15 cellular contexts compared by ENCODE assay signal in genomic region chr13:73967397-73968165, GRCh38.
DNase-seq lines count a peak whose midpoint lies in the region; ATAC-seq and TF ChIP-seq lines count a peak whose summit lies in the region.
"Had no signal": no experiment of that assay in that cellular context is flagged by ENCODE, and none has a peak within 500 bp of the region (broad histone marks: within the 10 kb centered on the region; RNA-seq: fewer than 3 reads in every experiment).

No MANE protein-coding gene starts in this region.

- H3K4me3 Mint-ChIP-seq in CD4-positive, CD25-positive, alpha-beta regulatory T cell, result no peak overlapping the region
- H3K4me3 Mint-ChIP-seq: activated naive CD4-positive, alpha-beta T cell treated with anti-CD3 and anti-CD28 coated beads, Interleukin-2, amount 50 U/mL, for 24 hours had no signal

- H3K9me3 Mint-ChIP-seq in CD4-positive, CD25-positive, alpha-beta regulatory T cell, result peaks cover 0 to 3% (median 0%) of the 10 kb centered on the region in 7 donors
- H3K9me3 Mint-ChIP-seq: activated naive CD4-positive, alpha-beta T cell treated with anti-CD3 and anti-CD28 coated beads, Interleukin-2, amount 50 U/mL, for 24 hours had no signal

- TF ChIP-seq POLR2A in uterus (IDR thresholded peaks at IDR 0.05), result no peak

- intact Hi-C loops in tibial artery (cut with DNase I; ENCODE audit: low total_unique reads), result no loop called here
- intact Hi-C loops in uterus (cut with DNase I; ENCODE audit: low total_unique reads), result no loop called here

- ATAC-seq in CD4-positive, CD25-positive, alpha-beta regulatory T cell (ENCODE audit: low read depth in 2 of 2), result peak; percentile 52 to 54
- peak; percentile 99 for ATAC-seq in GM19035 (IDR thresholded peaks at IDR 0.05; ENCODE audit: unreplicated experiment)
- peak; percentile 99 for ATAC-seq in HG02759 (IDR thresholded peaks at IDR 0.05; ENCODE audit: unreplicated experiment)
- peak; percentile 99 for ATAC-seq in HG03575 (IDR thresholded peaks at IDR 0.05; ENCODE audit: extremely low read depth, insufficient number of reproducible peaks, low FRiP score, unreplicated experiment)
- ATAC-seq: HCT116 had no signal

- no peak overlapping the region for H3K27ac ChIP-seq in CD4-positive, CD25-positive, alpha-beta regulatory T cell (ENCODE audit: insufficient read depth, low read length, poor library complexity, severe bottlenecking)
- no peak overlapping the region for H3K27ac ChIP-seq in tibial artery
- H3K27ac ChIP-seq in uterus, result no peak overlapping the region
- H3K27ac ChIP-seq: testis had no signal

- H3K4me1 Mint-ChIP-seq in CD4-positive, CD25-positive, alpha-beta regulatory T cell, result peaks cover 31 to 77% (median 61%) of the 10 kb centered on the region in 4 donors

- H3K27me3 Mint-ChIP-seq in CD4-positive, CD25-positive, alpha-beta regulatory T cell, result no peaks in the 10 kb centered on the region
- H3K27me3 Mint-ChIP-seq: activated naive CD4-positive, alpha-beta T cell treated with anti-CD3 and anti-CD28 coated beads, Interleukin-2, amount 50 U/mL, for 24 hours had no signal

- no peak for DNase-seq in CD4-positive, CD25-positive, alpha-beta regulatory T cell
- DNase-seq in tibial artery, result no peak
- DNase-seq in A172 (ENCODE audit: low spot score), result no peak
- no peak for DNase-seq in BE2C
- no peak for DNase-seq in uterus
- DNase-seq: AML-193; NCI-H2227 treated with DMSO at 0.1 percent for 48 hours; stimulated activated CD4-positive, alpha-beta T cell treated with anti-CD3 and anti-CD28 coated beads, Interleukin-12 subunit alpha, Interleukin-12 subunit beta, amount 100 ng/mL, for 4 hours; testis had no signal

- H3K27me3 ChIP-seq in CD4-positive, CD25-positive, alpha-beta regulatory T cell (ENCODE audit: control insufficient read depth, insufficient read depth, low read length), result no peaks in the 10 kb centered on the region
- no peaks in the 10 kb centered on the region for H3K27me3 ChIP-seq in tibial artery
- no peaks in the 10 kb centered on the region for H3K27me3 ChIP-seq in BE2C
- no peaks in the 10 kb centered on the region for H3K27me3 ChIP-seq in uterus
- H3K27me3 ChIP-seq: testis had no signal

- peaks cover 20% of the 10 kb centered on the region for H3K36me3 Mint-ChIP-seq in CD4-positive, CD25-positive, alpha-beta regulatory T cell

- H3K36me3 ChIP-seq in CD4-positive, CD25-positive, alpha-beta regulatory T cell (ENCODE audit: control insufficient read depth, insufficient read depth, low read length), result peaks cover 11% of the 10 kb centered on the region
- no peaks in the 10 kb centered on the region for H3K36me3 ChIP-seq in tibial artery
- H3K36me3 ChIP-seq in BE2C, result no peaks in the 10 kb centered on the region
- no peaks in the 10 kb centered on the region for H3K36me3 ChIP-seq in uterus

- H3K4me3 ChIP-seq in CD4-positive, CD25-positive, alpha-beta regulatory T cell (ENCODE audit: low read depth, low read length), result no peak overlapping the region
- H3K4me3 ChIP-seq in tibial artery (no peak overlapping the region), BE2C (ENCODE audit: low read depth, low read length) (no peak overlapping the region), uterus (no peak overlapping the region)
- H3K4me3 ChIP-seq: lung, testis had no signal

- TF ChIP-seq CTCF in tibial artery (IDR thresholded peaks at IDR 0.05) (no peak), BE2C (IDR thresholded peaks at IDR 0.05; ENCODE audit: low read depth, low read length) (no peak), uterus (IDR thresholded peaks at IDR 0.05) (no peak)

- peaks cover 2% of the 10 kb centered on the region for H3K4me1 ChIP-seq in CD4-positive, CD25-positive, alpha-beta regulatory T cell (ENCODE audit: control insufficient read depth, insufficient read depth, low read length, poor library complexity, severe bottlenecking)
- peaks cover 0 to 71% (median 15%) of the 10 kb centered on the region in 4 donors for H3K4me1 ChIP-seq in tibial artery
- peaks cover 4% of the 10 kb centered on the region; the same call in 1 of the 2 replicates for H3K4me1 ChIP-seq in BE2C
- peaks cover 0 to 4% of the 10 kb centered on the region in 2 donors for H3K4me1 ChIP-seq in uterus

- H3K9me3 ChIP-seq in CD4-positive, CD25-positive, alpha-beta regulatory T cell (ENCODE audit: control insufficient read depth in 2 of 2, low read length in 2 of 2), result no peaks in the 10 kb centered on the region
- no peaks in the 10 kb centered on the region for H3K9me3 ChIP-seq in tibial artery
- H3K9me3 ChIP-seq in BE2C, result no peaks in the 10 kb centered on the region
- H3K9me3 ChIP-seq in uterus, result no peaks in the 10 kb centered on the region
- H3K9me3 ChIP-seq: testis had no signal

- H3K27ac Mint-ChIP-seq in CD4-positive, CD25-positive, alpha-beta regulatory T cell, result peak overlapping the region in 1 of 3 donors; percentile 30
- H3K27ac Mint-ChIP-seq: activated naive CD4-positive, alpha-beta T cell treated with anti-CD3 and anti-CD28 coated beads, Interleukin-2, amount 50 U/mL, for 24 hours had no signal
